In the genomic region with DNA sequence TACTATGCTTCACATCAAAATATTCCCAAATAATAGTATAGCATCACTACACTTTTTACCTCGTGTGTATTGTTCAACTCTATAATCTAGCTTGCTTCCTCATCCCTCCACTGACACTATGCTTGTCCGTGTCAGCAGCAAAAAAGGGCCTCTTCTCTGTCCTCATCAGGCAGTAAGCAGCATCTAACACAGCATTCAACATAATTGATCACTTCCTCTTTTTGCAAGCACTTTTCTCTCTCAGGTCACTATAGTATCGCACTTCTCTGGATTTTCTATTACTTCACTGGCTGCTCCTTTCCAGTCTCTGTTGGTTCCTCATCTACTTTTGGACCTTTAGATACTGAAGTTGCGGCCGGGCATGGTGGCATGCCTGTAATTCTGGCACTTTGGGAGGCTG, we compare ENCODE assay signal across 12 cellular contexts.
DNase-seq lines count a peak whose midpoint lies in the region; ATAC-seq and TF ChIP-seq lines count a peak whose summit lies in the region.
"Had no signal": no experiment of that assay in that cellular context is flagged by ENCODE, and none has a peak within 500 bp of the region (broad histone marks: within the 10 kb centered on the region; RNA-seq: fewer than 3 reads in every experiment).

No MANE protein-coding gene starts in this region.

- no peaks in the 10 kb centered on the region for H3K9me3 ChIP-seq in MM.1S (replicated peaks; ENCODE audit: insufficient read depth, low read length)

- peak; percentile 41 for DNase-seq in GM06990 (ENCODE audit: extremely low read depth, insufficient read length)
- peak; percentile 64 for DNase-seq in MM.1S
- DNase-seq in 8988T: no peak
- no peak for DNase-seq in stimulated activated CD4-positive, alpha-beta T cell treated with anti-CD3 and anti-CD28 coated beads, Interleukin-12 subunit alpha, Interleukin-12 subunit beta, amount 100 ng/mL, for 4 hours
- DNase-seq in iPS-NIHi7 (ENCODE audit: extremely low spot score): no peak
- DNase-seq in glutamatergic neuron: no peak
- DNase-seq: activated naive CD4-positive, alpha-beta T cell treated with anti-CD3 and anti-CD28 coated beads, Interleukin-2, amount 50 U/mL, for 16 hours; NCI-H526 treated with DMSO at 0.1 percent for 48 hours; trophoblast cell had no signal

- H2AFZ ChIP-seq in MM.1S (ENCODE audit: low read length): no peak overlapping the region

- no peaks in the 10 kb centered on the region for H3K9me2 ChIP-seq in MM.1S (replicated peaks; ENCODE audit: insufficient read depth, low read length)

- H3K9ac ChIP-seq in MM.1S (ENCODE audit: low read length): no peak overlapping the region

- no peaks in the 10 kb centered on the region for H3K27me3 Mint-ChIP-seq in glutamatergic neuron (ENCODE audit: unreplicated experiment)

- H3F3A ChIP-seq in MM.1S (ENCODE audit: insufficient read depth, low read length): no peaks in the 10 kb centered on the region

- peak; percentile 95 for ATAC-seq in GM19372 (IDR thresholded peaks at IDR 0.05; ENCODE audit: low read depth, unreplicated experiment)
- ATAC-seq in HG02884 (IDR thresholded peaks at IDR 0.05; ENCODE audit: unreplicated experiment): peak; percentile 93
- ATAC-seq: WTC11 had no signal

- H4K20me1 ChIP-seq in MM.1S (ENCODE audit: insufficient read depth, low read length): no peaks in the 10 kb centered on the region

- peaks cover 2% of the 10 kb centered on the region for H3K4me1 Mint-ChIP-seq in glutamatergic neuron (ENCODE audit: low read depth, unreplicated experiment)
- H3K4me1 Mint-ChIP-seq: WTC11 had no signal

- H3K4me3 Mint-ChIP-seq in glutamatergic neuron (ENCODE audit: unreplicated experiment): no peak overlapping the region
- H3K4me3 Mint-ChIP-seq: WTC11 had no signal

- no peaks in the 10 kb centered on the region for H3K36me3 Mint-ChIP-seq in glutamatergic neuron (ENCODE audit: unreplicated experiment)
- H3K36me3 Mint-ChIP-seq: WTC11 had no signal

- H3K36me3 ChIP-seq in GM06990 (ENCODE audit: control insufficient read depth, insufficient read depth, low read length): no peaks in the 10 kb centered on the region
- H3K36me3 ChIP-seq in MM.1S (replicated peaks; ENCODE audit: insufficient read depth, low read length): no peaks in the 10 kb centered on the region

- H3K4me3 ChIP-seq in GM06990 (replicated peaks; ENCODE audit: low read depth, low read length) (no peak overlapping the region), MM.1S (ENCODE audit: low read length) (no peak overlapping the region)

- H3K27ac Mint-ChIP-seq in glutamatergic neuron (ENCODE audit: unreplicated experiment): no peak overlapping the region
- H3K27ac Mint-ChIP-seq: WTC11 had no signal

- no peaks in the 10 kb centered on the region for H3K79me2 ChIP-seq in MM.1S (ENCODE audit: low read length)

- H3K27me3 ChIP-seq in GM06990 (replicated peaks; ENCODE audit: control insufficient read depth, insufficient read depth, low read length): no peaks in the 10 kb centered on the region
- no peaks in the 10 kb centered on the region for H3K27me3 ChIP-seq in MM.1S (replicated peaks; ENCODE audit: insufficient read depth, low read length)

- no peak overlapping the region for H3K27ac ChIP-seq in MM.1S (ENCODE audit: low read length)

- TF ChIP-seq CTCF in GM06990 (IDR thresholded peaks at IDR 0.05; ENCODE audit: insufficient read depth, low read length, poor library complexity, severe bottlenecking) (no peak), MM.1S (IDR thresholded peaks at IDR 0.05; ENCODE audit: low read length) (no peak), glutamatergic neuron (IDR thresholded peaks at IDR 0.05; ENCODE audit: partially characterized antibody, unreplicated experiment) (no peak)

- H3K4me2 ChIP-seq in MM.1S (ENCODE audit: low read depth, low read length): no peak overlapping the region

- H3K9me3 Mint-ChIP-seq in glutamatergic neuron (ENCODE audit: unreplicated experiment): no peaks in the 10 kb centered on the region
- H3K9me3 Mint-ChIP-seq: WTC11 had no signal

- no peaks in the 10 kb centered on the region for H3K4me1 ChIP-seq in MM.1S (ENCODE audit: low read length)

Comparison
In these comparisons a context has a peak if more than half of its experiments do, and no peak if none do; other contexts are left out.
1. DNase-seq: peak in GM06990 (single experiment) and MM.1S (single experiment); none in 8988T (single experiment), stimulated activated CD4-positive, alpha-beta T cell treated with anti-CD3 and anti-CD28 coated beads, Interleukin-12 subunit alpha, Interleukin-12 subunit beta, amount 100 ng/mL, for 4 hours (single experiment), iPS-NIHi7 (single experiment) and glutamatergic neuron (single experiment).